32 cellular contexts compared by ENCODE assay signal in the genomic region with DNA sequence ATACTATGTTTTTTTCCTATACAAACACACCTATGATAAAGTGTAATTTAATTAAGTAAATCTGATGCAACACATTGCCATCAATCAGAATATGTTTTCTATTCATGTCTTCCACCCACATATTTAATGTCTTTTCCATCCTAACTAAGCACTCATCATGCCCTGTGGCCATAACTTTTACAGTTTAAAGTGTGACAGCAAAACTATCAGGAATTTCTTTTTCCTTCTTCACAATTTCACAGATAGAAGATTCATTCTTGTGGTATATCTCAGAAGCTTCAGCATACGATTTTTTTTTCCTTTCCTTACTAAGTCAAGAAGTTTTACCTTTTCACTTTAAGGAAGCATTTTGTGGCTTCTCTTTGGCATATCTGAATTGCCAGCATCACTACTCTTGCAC. TPM values are rescaled to one million over a fixed set of nuclear protein-coding genes. Genes with fewer than 3 reads are reported as not detected.
"Had no signal": no experiment of that assay in that cellular context is flagged by ENCODE, and none has a peak within 500 bp of the region (broad histone marks: within the 10 kb centered on the region; RNA-seq: fewer than 3 reads in every experiment).

No MANE protein-coding gene starts in this region.

- ATAC-seq: foreskin keratinocyte; left ventricle myocardium superior; mucosa of descending colon; natural killer cell treated with Interleukin-12 subunit alpha and Interleukin-12 subunit beta and Interleukin-15 and Interleukin-18, amount 100 ng/mL, for 72 hours; sciatic nerve; stimulated activated naive CD8-positive, alpha-beta T cell treated with anti-CD3 and anti-CD28 coated beads, Interleukin-15, amount 100 ng/mL, for 72 hours; upper lobe of right lung had no signal

- H3K4me3 Mint-ChIP-seq: dendritic cell treated with granulocyte-macrophage colony-stimulating factor and Interleukin-4, amounts not matched to agents 40 ng/mL and 50 ng/mL, for 4 days; endodermal cell; immature natural killer cell; mesothelial cell of epicardium; naive B cell; natural killer cell treated with Interleukin-12 subunit alpha and Interleukin-12 subunit beta and Interleukin-15 and Interleukin-18, amount 100 ng/mL, for 72 hours; neural progenitor cell; stimulated activated naive CD8-positive, alpha-beta T cell treated with anti-CD3 and anti-CD28 coated beads, Interleukin-15, amount 100 ng/mL, for 72 hours had no signal

- DNase-seq: colonic mucosa; effector CD8-positive, alpha-beta T cell; endodermal cell; glutamatergic neuron; hypothalamus; immature natural killer cell; islet precursor cell; left ventricle myocardium superior; mesenchymal stem cell; mucosa of descending colon; naive B cell; stimulated activated CD4-positive, alpha-beta T cell treated with anti-CD3 and anti-CD28 coated beads, Interleukin-12 subunit alpha, Interleukin-12 subunit beta, amount 100 ng/mL, for 4 hours; stimulated activated CD4-positive, alpha-beta T cell treated with anti-CD3 and anti-CD28 coated beads, Interleukin-1b, Interleukin-23, amount 100 ng/mL, for 48 hours; stimulated activated CD4-positive, alpha-beta T cell treated with anti-CD3 and anti-CD28 coated beads, Interleukin-4, amount 100 ng/mL, for 1 hour; stimulated activated CD8-positive, alpha-beta memory T cell treated with anti-CD3 and anti-CD28 coated beads, Interleukin-4, amount 100 ng/mL, for 48 hours; stimulated activated naive CD4-positive, alpha-beta T cell; stimulated activated naive CD8-positive, alpha-beta T cell treated with anti-CD3 and anti-CD28 coated beads, Interleukin-15, amount 100 ng/mL, for 72 hours; transverse colon; upper lobe of right lung; uterus had no signal

- H3K27me3 ChIP-seq: esophagus muscularis mucosa, foreskin keratinocyte, right atrium auricular region, suprapubic skin, uterus had no signal

- H3K36me3 Mint-ChIP-seq: immature natural killer cell; mesothelial cell of epicardium; naive B cell; natural killer cell treated with Interleukin-12 subunit alpha and Interleukin-12 subunit beta and Interleukin-15 and Interleukin-18, amount 100 ng/mL, for 72 hours; neural progenitor cell had no signal

- H2AFZ ChIP-seq: neural progenitor cell had no signal

- H3K4me1 Mint-ChIP-seq: endodermal cell; naive B cell; neural progenitor cell; stimulated activated naive CD8-positive, alpha-beta T cell treated with anti-CD3 and anti-CD28 coated beads, Interleukin-15, amount 100 ng/mL, for 72 hours had no signal

- H3K27ac Mint-ChIP-seq: dendritic cell treated with granulocyte-macrophage colony-stimulating factor and Interleukin-4, amounts not matched to agents 40 ng/mL and 50 ng/mL, for 4 days; endodermal cell; immature natural killer cell; mesothelial cell of epicardium; naive B cell; natural killer cell treated with Interleukin-12 subunit alpha and Interleukin-12 subunit beta and Interleukin-15 and Interleukin-18, amount 100 ng/mL, for 72 hours; neural progenitor cell; stimulated activated naive CD8-positive, alpha-beta T cell treated with anti-CD3 and anti-CD28 coated beads, Interleukin-15, amount 100 ng/mL, for 72 hours had no signal

- H3K9me3 Mint-ChIP-seq: dendritic cell treated with granulocyte-macrophage colony-stimulating factor and Interleukin-4, amounts not matched to agents 40 ng/mL and 50 ng/mL, for 4 days; endodermal cell; mesothelial cell of epicardium; natural killer cell treated with Interleukin-12 subunit alpha and Interleukin-12 subunit beta and Interleukin-15 and Interleukin-18, amount 100 ng/mL, for 72 hours; neural progenitor cell; stimulated activated naive CD8-positive, alpha-beta T cell treated with anti-CD3 and anti-CD28 coated beads, Interleukin-15, amount 100 ng/mL, for 72 hours had no signal

- H3K36me3 ChIP-seq: colonic mucosa, esophagus muscularis mucosa, neural progenitor cell, prostate gland, right atrium auricular region, suprapubic skin, transverse colon, upper lobe of right lung, uterus had no signal

- H3K4me1 ChIP-seq: colonic mucosa, esophagus muscularis mucosa, neural progenitor cell, prostate gland, right atrium auricular region, suprapubic skin, transverse colon, upper lobe of right lung, uterus had no signal

- H3K4me3 ChIP-seq: colonic mucosa, esophagus muscularis mucosa, lung, mucosa of descending colon, neural progenitor cell, prostate gland, right atrium auricular region, smooth muscle cell, suprapubic skin, transverse colon, upper lobe of right lung, uterus had no signal

- H3K27ac ChIP-seq: colonic mucosa, esophagus muscularis mucosa, foreskin keratinocyte, neural progenitor cell, prostate gland, right atrium auricular region, suprapubic skin, transverse colon, upper lobe of right lung, uterus had no signal

- H3K9me3 ChIP-seq: colonic mucosa, esophagus muscularis mucosa, mucosa of descending colon, prostate gland, right atrium auricular region, suprapubic skin, transverse colon, upper lobe of right lung, uterus had no signal

- H3K9ac ChIP-seq: neural progenitor cell had no signal

- H3K4me2 ChIP-seq: neural progenitor cell, smooth muscle cell had no signal

RNA-seq across cellular contexts. Expression of gene BEND6, which starts 7.0 kb away (rescaled TPM):
- total RNA-seq: suprapubic skin had no signal
